In genomic region chr5:139783436-139783955, GRCh38 we compare ENCODE assay signal across 22 cellular contexts. TPM values are rescaled to one million over a fixed set of nuclear protein-coding genes. Genes with fewer than 3 reads are reported as not detected.
"Had no signal": no experiment of that assay in that cellular context is flagged by ENCODE, and none has a peak within 500 bp of the region (broad histone marks: within the 10 kb centered on the region; RNA-seq: fewer than 3 reads in every experiment).

No MANE protein-coding gene starts in this region.

- H3K4me3 Mint-ChIP-seq: central memory CD8-positive, alpha-beta T cell; neural crest cell; stimulated activated naive CD8-positive, alpha-beta T cell treated with anti-CD3 and anti-CD28 coated beads, Interleukin-15, Interleukin-2, amounts not matched to agents 100 ng/mL and 50 ng/mL, for 24 hours; type B pancreatic cell had no signal

- H3K36me3 Mint-ChIP-seq: type B pancreatic cell had no signal

- H3K4me1 Mint-ChIP-seq: central memory CD8-positive, alpha-beta T cell; neural crest cell had no signal

- ATAC-seq: esophagus mucosa, mucosa of descending colon had no signal

- DNase-seq: activated CD4-positive, alpha-beta T cell treated with anti-CD3 and anti-CD28 coated beads, Interleukin-2, amount 50 U/mL, for 1 hour; activated CD8-positive, alpha-beta memory T cell treated with anti-CD3 and anti-CD28 coated beads, Interleukin-2, amount 50 U/mL, for 4 hours; activated effector memory CD4-positive, alpha-beta T cell treated with anti-CD3 and anti-CD28 coated beads, Interleukin-2, amount 50 U/mL, for 16 hours; activated naive CD4-positive, alpha-beta T cell treated with anti-CD3 and anti-CD28 coated beads, Interleukin-2, amount 50 U/mL, for 16 hours; activated T-cell treated with anti-CD3 and anti-CD28 coated beads, Interleukin-2, amount 50 U/mL, for 48 hours; aorta; brain microvascular endothelial cell; cortex of kidney; mesenchymal stem cell; mucosa of descending colon; naive B cell; stimulated activated CD4-positive, alpha-beta T cell treated with anti-CD3 and anti-CD28 coated beads, Interleukin-2, amount 100 ng/mL, for 24 hours; T-helper 1 cell; T-helper 9 cell had no signal

- H3K27ac Mint-ChIP-seq: naive B cell; progenitor cell of endocrine pancreas; stimulated activated naive CD8-positive, alpha-beta T cell treated with anti-CD3 and anti-CD28 coated beads, Interleukin-15, Interleukin-2, amounts not matched to agents 100 ng/mL and 50 ng/mL, for 24 hours; type B pancreatic cell had no signal

- H3K9me3 Mint-ChIP-seq: central memory CD8-positive, alpha-beta T cell; naive B cell; neural crest cell; stimulated activated naive CD8-positive, alpha-beta T cell treated with anti-CD3 and anti-CD28 coated beads, Interleukin-15, Interleukin-2, amounts not matched to agents 100 ng/mL and 50 ng/mL, for 24 hours; type B pancreatic cell had no signal

RNA-seq across cellular contexts. Expression of gene PSD2, which starts 12.1 kb away (rescaled TPM):
- total RNA-seq: esophagus mucosa, glomerular endothelial cell, hepatocyte had no signal
- polyA plus RNA-seq: hepatocyte had no signal
